Comparison of ENCODE assay signal across 15 cellular contexts in the genomic region with DNA sequence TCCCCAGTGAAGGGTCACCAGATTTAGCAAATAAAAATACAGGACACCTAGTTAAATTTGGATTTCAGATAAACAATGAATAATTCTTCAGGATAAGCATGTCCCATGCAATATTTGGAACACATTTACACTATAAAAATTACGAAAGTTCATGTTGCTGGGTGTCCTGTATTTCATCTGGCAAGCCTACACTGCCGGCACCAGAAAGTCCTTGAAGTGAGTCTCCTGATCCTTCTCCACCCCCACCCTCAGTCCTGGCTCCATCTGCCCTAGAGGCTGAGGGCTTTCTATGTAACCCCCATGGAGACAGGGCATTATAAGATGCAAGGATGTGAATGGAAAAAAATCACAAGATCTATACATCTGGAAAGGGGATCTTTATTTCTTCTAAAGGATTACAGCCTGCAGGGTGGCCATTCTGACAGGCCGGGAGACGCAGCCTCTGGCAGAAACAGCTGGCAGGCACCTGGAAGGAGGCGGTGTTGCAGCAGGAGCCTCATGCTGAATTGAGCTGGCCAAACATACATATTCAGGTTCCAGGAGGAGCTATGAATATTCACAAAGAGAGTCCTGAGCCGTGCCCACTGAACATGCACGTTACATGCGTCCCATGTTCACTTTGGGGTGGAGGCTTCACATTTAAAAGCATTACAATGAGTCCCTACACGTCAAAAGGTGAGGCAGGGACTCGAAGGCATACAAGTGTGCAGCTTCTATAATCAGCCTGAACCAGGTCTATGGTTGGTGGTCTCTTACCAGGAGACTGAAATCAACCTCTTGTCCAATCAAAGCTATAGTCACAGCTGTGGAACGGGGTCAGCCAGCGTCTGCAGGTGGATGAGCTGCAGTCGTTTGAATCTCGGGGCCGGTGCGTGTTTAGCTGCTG.
DNase-seq lines count a peak whose midpoint lies in the region; ATAC-seq and TF ChIP-seq lines count a peak whose summit lies in the region.
"Had no signal": no experiment of that assay in that cellular context is flagged by ENCODE, and none has a peak within 500 bp of the region (broad histone marks: within the 10 kb centered on the region; RNA-seq: fewer than 3 reads in every experiment).

No MANE protein-coding gene starts in this region.

- H3K27me3 Mint-ChIP-seq in mesothelial cell of epicardium (ENCODE audit: low read depth), result peaks cover 5% of the 10 kb centered on the region
- H3K27me3 Mint-ChIP-seq in type B pancreatic cell, result peaks cover 31% of the 10 kb centered on the region

- H3K9me3 Mint-ChIP-seq in mesothelial cell of epicardium, result no peaks in the 10 kb centered on the region
- no peaks in the 10 kb centered on the region for H3K9me3 Mint-ChIP-seq in type B pancreatic cell

- POLR2A ChIA-PET in RWPE1 (lab: Yijun Ruan, JAX; ENCODE audit: low non-redundant PET), result no interaction called here

- intact Hi-C loops in heart left ventricle (cut with DNase I), result loop anchor here in 3 of 10 donors (5.0 kb wide), 6 partner anchors 61 to 251 kb away; partner anchors contain the start of gene ETS2 (in 1 of the 3)
- intact Hi-C loops in Right ventricle myocardium inferior (cut with DNase I), result loop anchor here (5.0 kb wide), 2 partner anchors 61 to 181 kb away; partner anchors contain the start of gene ETS2

- TF ChIP-seq POLR2A in heart left ventricle (IDR thresholded peaks at IDR 0.05), result no peak

- H3K27ac ChIP-seq in heart left ventricle (peak overlapping the region in 8 of 12 donors; percentile 6 to 59 (median 33)), RWPE1 (peak overlapping the region; percentile 88), coronary artery (peak overlapping the region in 1 of 2 donors; percentile 62)
- H3K27ac ChIP-seq: brain microvascular endothelial cell had no signal

- CTCF ChIA-PET in RWPE1 (lab: Yijun Ruan, JAX), result interaction anchor here (0.7 kb wide), 1 partner anchor 77 kb away, joined by 5 read pairs; no protein-coding TSS in a partner anchor

- H3K4me1 ChIP-seq in heart left ventricle, result peaks cover 11 to 95% (median 88%) of the 10 kb centered on the region in 12 donors

- H3K36me3 ChIP-seq in heart left ventricle, result no peaks in the 10 kb centered on the region
- H3K36me3 ChIP-seq: brain microvascular endothelial cell had no signal

- ATAC-seq in heart left ventricle, result no peak
- no peak for ATAC-seq in Right ventricle myocardium inferior
- ATAC-seq: activated CD8-positive, alpha-beta T cell treated with anti-CD3 and anti-CD28 coated beads, Interleukin-2, amount 10 ng/mL, durations not matched to agents 7 days and 5 days had no signal

- H3K36me3 Mint-ChIP-seq in mesothelial cell of epicardium (no peaks in the 10 kb centered on the region), type B pancreatic cell (no peaks in the 10 kb centered on the region)

- peak overlapping the region; percentile 94 for H3K27ac Mint-ChIP-seq in mesothelial cell of epicardium
- H3K27ac Mint-ChIP-seq in type B pancreatic cell, result no peak overlapping the region
- H3K27ac Mint-ChIP-seq: activated CD8-positive, alpha-beta T cell treated with anti-CD3 and anti-CD28 coated beads, Interleukin-2, amount 10 ng/mL, durations not matched to agents 7 days and 5 days had no signal

- TF ChIP-seq CTCF in heart left ventricle (IDR thresholded peaks at IDR 0.05) (no peak), RWPE1 (conservative IDR thresholded peaks at IDR 0.05; ENCODE audit: low read depth) (no peak), mesothelial cell of epicardium (IDR thresholded peaks at IDR 0.05; ENCODE audit: unreplicated experiment) (no peak), type B pancreatic cell (conservative IDR thresholded peaks at IDR 0.05) (no peak), coronary artery (IDR thresholded peaks at IDR 0.05) (no peak)

- H3K4me3 Mint-ChIP-seq in mesothelial cell of epicardium, result no peak overlapping the region
- H3K4me3 Mint-ChIP-seq in type B pancreatic cell, result peak overlapping the region; percentile 37
- H3K4me3 Mint-ChIP-seq: activated CD8-positive, alpha-beta T cell treated with anti-CD3 and anti-CD28 coated beads, Interleukin-2, amount 10 ng/mL, durations not matched to agents 7 days and 5 days had no signal

- no peak overlapping the region for H3K4me3 ChIP-seq in heart left ventricle
- H3K4me3 ChIP-seq in coronary artery, result no peak overlapping the region

- H3K4me1 Mint-ChIP-seq in mesothelial cell of epicardium, result peaks cover 89% of the 10 kb centered on the region
- H3K4me1 Mint-ChIP-seq in type B pancreatic cell (ENCODE audit: unreplicated experiment), result peaks cover 79% of the 10 kb centered on the region

- no peaks in the 10 kb centered on the region for H3K27me3 ChIP-seq in heart left ventricle
- H3K27me3 ChIP-seq: brain microvascular endothelial cell had no signal

- 80 to 87% (median 85%) methylated on average over 15 to 16 of the region's 16 CpGs for WGBS in heart left ventricle, 4 donors

- no peaks in the 10 kb centered on the region for H3K9me3 ChIP-seq in heart left ventricle

- DNase-seq in heart left ventricle (no peak), Right ventricle myocardium inferior (ENCODE audit: missing footprints) (no peak), RWPE1 (ENCODE audit: low spot score) (no peak), mesothelial cell of epicardium (ENCODE audit: low spot score in 2 of 2, unreplicated experiment in 2 of 2) (no peak), type B pancreatic cell (ENCODE audit: extremely low spot score, unreplicated experiment) (no peak), T-helper 1 cell (no peak), NCI-H1436 (lab: John Stamatoyannopoulos, UW) (no peak), coronary artery (ENCODE audit: low spot score) (no peak)
- DNase-seq: activated CD8-positive, alpha-beta T cell treated with anti-CD3 and anti-CD28 coated beads, Interleukin-2, amount 10 ng/mL, durations not matched to agents 7 days and 5 days; activated gamma-delta T cell; brain microvascular endothelial cell; glutamatergic neuron; Karpas-422; PC-3; T1000 had no signal
